8 cellular contexts compared by ENCODE assay signal in the genomic region with DNA sequence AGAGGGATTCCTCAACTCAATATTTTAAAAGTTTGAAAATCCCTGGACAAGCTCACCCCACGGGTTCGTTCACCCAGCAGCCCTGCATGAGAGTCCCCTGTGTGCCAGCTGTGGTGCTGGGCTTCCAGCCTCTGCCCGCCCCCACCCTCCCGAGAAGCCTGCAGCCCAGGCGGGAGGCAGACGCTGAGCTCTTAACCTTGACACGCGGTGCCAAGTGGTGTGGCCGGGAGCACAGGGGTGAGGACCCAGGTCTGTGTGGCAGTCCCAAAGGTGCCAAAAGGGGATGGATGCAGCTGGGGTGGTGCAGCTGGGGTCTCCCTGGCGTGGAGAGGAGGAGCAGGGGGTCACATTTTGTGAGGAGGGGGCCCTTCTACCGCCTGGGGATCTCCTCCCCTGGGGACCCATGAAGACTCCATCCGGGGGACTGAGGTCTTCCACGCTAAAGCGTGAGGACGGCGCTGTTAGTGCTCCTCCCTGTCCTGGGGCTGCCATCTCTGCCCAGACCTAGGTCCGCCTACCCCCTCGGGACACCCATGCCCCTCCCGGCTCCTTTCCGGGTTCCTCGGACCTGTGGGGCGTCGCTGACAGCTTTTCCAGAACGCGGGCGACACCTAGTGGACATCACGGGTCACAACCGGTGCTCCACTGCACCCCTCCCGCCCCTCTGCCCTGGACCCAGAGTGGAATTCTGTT. TPM values are rescaled to one million over a fixed set of nuclear protein-coding genes. Genes with fewer than 3 reads are reported as not detected.
A peak's percentile ranks its signal among the peaks of the same experiment; 100 is the strongest.
DNase-seq lines count a peak whose midpoint lies in the region; ATAC-seq, FAIRE-seq and TF ChIP-seq lines count a peak whose summit lies in the region.

No MANE protein-coding gene starts in this region.

- no peak for ATAC-seq in GM19452 (IDR thresholded peaks at IDR 0.05; ENCODE audit: unreplicated experiment)

- peak overlapping the region; percentile 14 for H3K9ac ChIP-seq in endothelial cell of umbilical vein (replicated peaks; ENCODE audit: extremely low read depth, insufficient read depth, low read length)

- H3K9me3 ChIP-seq in endothelial cell of umbilical vein (replicated peaks; ENCODE audit: control insufficient read depth, insufficient read depth, low read length): no peaks in the 10 kb centered on the region

- dilution Hi-C loops in endothelial cell of umbilical vein (cut with MboI; ENCODE audit: extremely low pct_ligation_motif_present, low sequenced_read_pairs): no loop called here

- H4K20me1 ChIP-seq in endothelial cell of umbilical vein (replicated peaks; ENCODE audit: control insufficient read depth, extremely low read depth, insufficient read depth, low read length): no peaks in the 10 kb centered on the region

- TF ChIP-seq CTCF in GM10248 (IDR thresholded peaks at IDR 0.05; ENCODE audit: control extremely low read depth, extremely low read depth, low read depth, missing control alignments) (peak; percentile 83), endothelial cell of umbilical vein (IDR thresholded peaks at IDR 0.05; ENCODE audit: extremely low read depth in 1 of 2, insufficient read depth in 1 of 2, low read depth in 1 of 2, low read length in 2 of 2) (peak; percentile 87 to 91)

- BruUV-seq in endothelial cell of umbilical vein (replicated peaks; lab: Mats Ljungman, UMichigan): no TSS peak

- no peaks in the 10 kb centered on the region for H3K79me2 ChIP-seq in endothelial cell of umbilical vein (ENCODE audit: control insufficient read depth, insufficient read depth, low read length)

- no peak for TF ChIP-seq POLR2A in endothelial cell of umbilical vein (IDR thresholded peaks at IDR 0.05; ENCODE audit: low read depth, low read length)

- H2AFZ ChIP-seq in endothelial cell of umbilical vein (ENCODE audit: low read depth, low read length): peak overlapping the region; percentile 97

- CTCF ChIA-PET in GM10248 (lab: Yijun Ruan, JAX) (interaction anchor here (0.6 to 6.8 kb wide), 43 partner anchors 8 to 505 kb away, joined by 3 to 98 read pairs (median 4); a partner anchor contains a TSS), endothelial cell of umbilical vein (lab: Charles Lee) (interaction anchor here (0.6 to 6.7 kb wide), 38 partner anchors 8 to 414 kb away, joined by 3 to 76 read pairs (median 4); a partner anchor contains a TSS)

- peak overlapping the region; percentile 63 for H3K4me2 ChIP-seq in endothelial cell of umbilical vein (ENCODE audit: insufficient read depth, low read length)

- H3K4me3 ChIP-seq in endothelial cell of umbilical vein (replicated peaks in 1 of 3; ENCODE audit: insufficient read depth in 1 of 3, low read depth in 1 of 3, low read length in 3 of 3): peak overlapping the region in 1 of 3 experiments; percentile 7

- peaks cover 4% of the 10 kb centered on the region for H3K4me1 ChIP-seq in endothelial cell of umbilical vein (ENCODE audit: control insufficient read depth, extremely low read depth, insufficient read depth, low read length)

- DNase-seq in GM10248 (ENCODE audit: extremely low spot score) (peak; percentile 92), HK-2 (ENCODE audit: unreplicated experiment) (peak; percentile 78), NOMO-1 (lab: John Stamatoyannopoulos, UW; ENCODE audit: unreplicated experiment in 2 of 2) (peak; percentile 74 to 76), endothelial cell of umbilical vein (ENCODE audit: low read depth, low spot score) (peak; percentile 42), midbrain (lab: John Stamatoyannopoulos, UW) (peak; percentile 70)
- DNase-seq in activated CD8-positive, alpha-beta memory T cell treated with anti-CD3 and anti-CD28 coated beads, Interleukin-2, amount 50 U/mL, for 4 hours: peak; percentile 79
- peak; percentile 57 for DNase-seq in stimulated activated CD8-positive, alpha-beta memory T cell treated with anti-CD3 and anti-CD28 coated beads, Interleukin-15, amount 100 ng/mL, for 24 hours (ENCODE audit: low read depth)

- POLR2A ChIA-PET in GM10248 (lab: Yijun Ruan, JAX): no interaction called here
- POLR2A ChIA-PET in endothelial cell of umbilical vein (lab: Charles Lee): interaction anchor here (0.7 kb wide), 1 partner anchor 205 kb away, joined by 4 read pairs; no protein-coding TSS in a partner anchor

- H3K36me3 ChIP-seq in endothelial cell of umbilical vein (ENCODE audit: control insufficient read depth in 2 of 2, extremely low read depth in 1 of 2, insufficient read depth in 2 of 2, low read length in 2 of 2): no peaks in the 10 kb centered on the region

- H3K27ac ChIP-seq in endothelial cell of umbilical vein (ENCODE audit: insufficient read depth, low read depth, low read length): no peak overlapping the region

- FAIRE-seq in endothelial cell of umbilical vein (lab: Jason Lieb, UNC): peak; percentile 79

- intact Hi-C loops in endothelial cell of umbilical vein (cut with micrococcal nuclease): loop anchor here (1.0 kb wide), 7 partner anchors 51 to 437 kb away; a partner anchor contains a TSS

- H3K27me3 ChIP-seq in endothelial cell of umbilical vein (ENCODE audit: control insufficient read depth in 2 of 2, insufficient read depth in 2 of 2, low read length in 2 of 2): no peaks in the 10 kb centered on the region

- no peaks in the 10 kb centered on the region for H3K9me1 ChIP-seq in endothelial cell of umbilical vein (replicated peaks; ENCODE audit: control insufficient read depth, extremely low read depth, insufficient read depth, low read length)

TF ChIP-seq in endothelial cell of umbilical vein, 7 proteins besides CTCF, POLR2A, EP300 and RAD21:
- TF ChIP-seq MYC (IDR thresholded peaks at IDR 0.05; ENCODE audit: low read depth, low read length) (no peak), POLR2AphosphoS5 (IDR thresholded peaks at IDR 0.05; ENCODE audit: insufficient read depth, low read depth, low read length) (no peak), GATA2 (IDR thresholded peaks at IDR 0.05; ENCODE audit: insufficient read depth, insufficient read length, low read depth, low read length) (no peak), EZH2 (IDR thresholded peaks at IDR 0.05; ENCODE audit: borderline replicate concordance, low read depth, low read length, severe bottlenecking) (no peak)
- TF ChIP-seq, protein P1, sequence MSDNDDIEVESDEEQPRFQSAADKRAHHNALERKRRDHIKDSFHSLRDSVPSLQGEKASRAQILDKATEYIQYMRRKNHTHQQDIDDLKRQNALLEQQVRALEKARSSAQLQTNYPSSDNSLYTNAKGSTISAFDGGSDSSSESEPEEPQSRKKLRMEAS (IDR thresholded peaks at IDR 0.05; ENCODE audit: insufficient read depth, insufficient read length): no peak

RNA-seq across cellular contexts. Expression of a gene that starts 12.9 kb away (rescaled TPM):
- not detected in 2 replicates for total RNA-seq in endothelial cell of umbilical vein
- polyA plus RNA-seq in endothelial cell of umbilical vein: not detected in 2 replicates
- polyA plus RNA-seq in endothelial cell of umbilical vein (2011; cell fraction: cytosol; rRNA removed): not detected in 2 replicates
- polyA plus RNA-seq in endothelial cell of umbilical vein (2011; cell fraction: nucleus; rRNA removed): not detected in 2 replicates
- polyA plus RNA-seq in endothelial cell of umbilical vein (2012): not detected in 2 replicates
- not detected in 2 replicates for polyA minus RNA-seq in endothelial cell of umbilical vein
- polyA minus RNA-seq in endothelial cell of umbilical vein (2011; cell fraction: cytosol; rRNA and poly(A)+ RNA removed): not detected
- polyA minus RNA-seq in endothelial cell of umbilical vein (2011; cell fraction: nucleus; rRNA and poly(A)+ RNA removed): not detected in 2 replicates

RNA-seq across cellular contexts. Expression of a gene that starts 32.7 kb away (rescaled TPM):
- total RNA-seq in endothelial cell of umbilical vein: not detected in 2 replicates
- polyA plus RNA-seq in endothelial cell of umbilical vein: not detected in 2 replicates
- not detected in 2 replicates for polyA plus RNA-seq in endothelial cell of umbilical vein (2011; cell fraction: cytosol; rRNA removed)
- polyA plus RNA-seq in endothelial cell of umbilical vein (2011; cell fraction: nucleus; rRNA removed): not detected in 2 replicates
- polyA plus RNA-seq in endothelial cell of umbilical vein (2012): not detected in 2 replicates
- polyA minus RNA-seq in endothelial cell of umbilical vein: not detected in 2 replicates
- not detected for polyA minus RNA-seq in endothelial cell of umbilical vein (2011; cell fraction: cytosol; rRNA and poly(A)+ RNA removed)
- not detected in 2 replicates for polyA minus RNA-seq in endothelial cell of umbilical vein (2011; cell fraction: nucleus; rRNA and poly(A)+ RNA removed)

RNA-seq across cellular contexts. Expression of a gene that starts 33.8 kb away (rescaled TPM):
- not detected in 2 replicates for total RNA-seq in endothelial cell of umbilical vein
- not detected in 2 replicates for polyA plus RNA-seq in endothelial cell of umbilical vein
- not detected in 2 replicates for polyA plus RNA-seq in endothelial cell of umbilical vein (2011; cell fraction: cytosol; rRNA removed)
- polyA plus RNA-seq in endothelial cell of umbilical vein (2011; cell fraction: nucleus; rRNA removed): not detected in 2 replicates
- not detected in 2 replicates for polyA plus RNA-seq in endothelial cell of umbilical vein (2012)
- 0.05 and 0.06 TPM in 2 replicates for polyA minus RNA-seq in endothelial cell of umbilical vein
- polyA minus RNA-seq in endothelial cell of umbilical vein (2011; cell fraction: cytosol; rRNA and poly(A)+ RNA removed): not detected
- polyA minus RNA-seq in endothelial cell of umbilical vein (2011; cell fraction: nucleus; rRNA and poly(A)+ RNA removed): not detected in 2 replicates

RNA-seq across cellular contexts. Expression of a gene that starts 34.3 kb away (rescaled TPM):
- total RNA-seq in endothelial cell of umbilical vein: not detected in 2 replicates
- polyA plus RNA-seq in endothelial cell of umbilical vein: not detected in 2 replicates
- polyA plus RNA-seq in endothelial cell of umbilical vein (2011; cell fraction: cytosol; rRNA removed): not detected in 2 replicates
- not detected in 2 replicates for polyA plus RNA-seq in endothelial cell of umbilical vein (2011; cell fraction: nucleus; rRNA removed)
- polyA plus RNA-seq in endothelial cell of umbilical vein (2012): not detected in 2 replicates
- polyA minus RNA-seq in endothelial cell of umbilical vein: not detected in 2 replicates
- polyA minus RNA-seq in endothelial cell of umbilical vein (2011; cell fraction: cytosol; rRNA and poly(A)+ RNA removed): not detected
- not detected in 2 replicates for polyA minus RNA-seq in endothelial cell of umbilical vein (2011; cell fraction: nucleus; rRNA and poly(A)+ RNA removed)

Comparison
In these comparisons a context has a peak if more than half of its experiments do, and no peak if none do; other contexts are left out.
1. DNase-seq: peak in every context shown above with its lines; median percentile 92 in GM10248; 79 in activated CD8-positive, alpha-beta memory T cell treated with anti-CD3 and anti-CD28 coated beads, Interleukin-2, amount 50 U/mL, for 4 hours; 78 in HK-2; 75 in NOMO-1; 70 in midbrain; 57 in stimulated activated CD8-positive, alpha-beta memory T cell treated with anti-CD3 and anti-CD28 coated beads, Interleukin-15, amount 100 ng/mL, for 24 hours; 42 in endothelial cell of umbilical vein.